8 cellular contexts compared by ENCODE assay signal in the genomic region with DNA sequence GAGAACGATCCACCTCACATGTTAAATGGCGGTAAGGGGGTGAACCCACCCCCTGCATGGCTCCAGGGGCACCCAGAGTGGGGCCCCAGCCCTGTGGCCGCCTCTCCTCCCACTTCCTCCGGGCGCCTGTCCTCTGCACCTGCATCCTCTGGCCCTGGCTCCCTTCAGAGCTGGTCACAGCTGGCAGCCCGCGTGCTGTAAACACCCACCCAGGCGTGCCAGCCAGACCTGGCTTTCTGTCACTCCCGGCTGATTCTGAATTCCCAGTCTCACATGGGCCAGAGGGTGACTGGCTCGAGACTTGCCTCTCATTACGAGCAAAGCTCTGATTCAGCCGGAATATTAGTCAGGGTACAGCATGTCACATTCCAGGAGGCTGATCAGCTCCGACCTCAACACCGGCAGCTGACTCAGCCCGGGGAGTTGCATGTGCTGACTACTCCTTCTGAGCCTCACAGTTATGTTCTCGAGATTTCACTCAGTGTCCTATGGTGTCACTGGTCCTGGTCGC.
A peak's percentile ranks its signal among the peaks of the same experiment; 100 is the strongest.
DNase-seq lines count a peak whose midpoint lies in the region; ATAC-seq and TF ChIP-seq lines count a peak whose summit lies in the region.

No MANE protein-coding gene starts in this region.

- H3K4me1 ChIP-seq in BLaER1 (peaks cover 88% of the 10 kb centered on the region), esophagus muscularis mucosa (peaks cover 23 to 30% (median 24%) of the 10 kb centered on the region in 4 donors), upper lobe of left lung (peaks cover 27 to 57% (median 49%) of the 10 kb centered on the region in 4 donors)

- H3K27me3 ChIP-seq in BLaER1 = no peaks in the 10 kb centered on the region
- H3K27me3 ChIP-seq in esophagus muscularis mucosa = no peaks in the 10 kb centered on the region
- no peaks in the 10 kb centered on the region for H3K27me3 ChIP-seq in upper lobe of left lung

- TF ChIP-seq POLR2A in esophagus muscularis mucosa (IDR thresholded peaks at IDR 0.05; ENCODE audit: low read depth) (peak; percentile 4), upper lobe of left lung (IDR thresholded peaks at IDR 0.05) (peak in 1 of 4 donors; percentile 81)

- H3K36me3 ChIP-seq in BLaER1 (peaks cover 46% of the 10 kb centered on the region), esophagus muscularis mucosa (no peaks in the 10 kb centered on the region), upper lobe of left lung (no peaks in the 10 kb centered on the region)

- intact Hi-C loops in esophagus muscularis mucosa (cut with DNase I) = no loop called here

- peak overlapping the region; percentile 89 for H3K4me2 ChIP-seq in BLaER1

- H3K27me3 Mint-ChIP-seq in nephron (ENCODE audit: low read depth) (peaks cover 25% of the 10 kb centered on the region), glutamatergic neuron (ENCODE audit: unreplicated experiment) (peaks cover 9% of the 10 kb centered on the region)

- H3K36me3 Mint-ChIP-seq in nephron (ENCODE audit: low read depth) (no peaks in the 10 kb centered on the region), glutamatergic neuron (ENCODE audit: unreplicated experiment) (no peaks in the 10 kb centered on the region)

- peaks cover 62% of the 10 kb centered on the region for H4K20me1 ChIP-seq in BLaER1

- H3K9me3 Mint-ChIP-seq in nephron = peaks cover 16% of the 10 kb centered on the region
- peaks cover 2% of the 10 kb centered on the region for H3K9me3 Mint-ChIP-seq in glutamatergic neuron (ENCODE audit: unreplicated experiment)

- peak; percentile 95 for DNase-seq in esophagus muscularis mucosa (ENCODE audit: extremely low spot score)
- DNase-seq in upper lobe of left lung = peak; percentile 83 to 95
- DNase-seq in glutamatergic neuron = no peak

- H3K9ac ChIP-seq in BLaER1 = peak overlapping the region; percentile 34; the same call in 1 of the 2 replicates

- H3K27ac Mint-ChIP-seq in nephron (peak overlapping the region in 2 of 3 experiments; percentile 50 to 75), glutamatergic neuron (ENCODE audit: unreplicated experiment) (no peak overlapping the region)

- H3K9me3 ChIP-seq in BLaER1 (peaks cover 35% of the 10 kb centered on the region), esophagus muscularis mucosa (peaks cover 0 to 12% (median 6%) of the 10 kb centered on the region in 4 donors), upper lobe of left lung (peaks cover 0 to 7% (median 2%) of the 10 kb centered on the region in 4 donors)

- peaks cover 5% of the 10 kb centered on the region for H3K4me1 Mint-ChIP-seq in nephron
- no peaks in the 10 kb centered on the region for H3K4me1 Mint-ChIP-seq in glutamatergic neuron (ENCODE audit: low read depth, unreplicated experiment)

- WGBS in esophagus muscularis mucosa = 28% methylated on average over 13 of the region's 17 CpGs
- WGBS in upper lobe of left lung, 2 donors = 40 to 60% methylated on average over 1 to 17 of the region's 17 CpGs

- H3K27ac ChIP-seq in BLaER1 = peak overlapping the region; percentile 75
- peak overlapping the region; percentile 67 to 83 (median 78) for H3K27ac ChIP-seq in esophagus muscularis mucosa (replicated peaks in 1 of 4)
- peak overlapping the region; percentile 82 to 99 (median 91) for H3K27ac ChIP-seq in upper lobe of left lung

- peak overlapping the region; percentile 22; the same call in 1 of the 2 replicates for H3K4me3 ChIP-seq in BLaER1
- H3K4me3 ChIP-seq in esophagus muscularis mucosa = no peak overlapping the region
- no peak overlapping the region for H3K4me3 ChIP-seq in upper lobe of left lung

- ATAC-seq in HG02642 (IDR thresholded peaks at IDR 0.05; ENCODE audit: poor library complexity, unreplicated experiment) (peak; percentile 42), upper lobe of left lung (ENCODE audit: low FRiP score in 2 of 2) (peak; percentile 88), GM19463 (IDR thresholded peaks at IDR 0.05; ENCODE audit: unreplicated experiment) (no peak)
- peak; percentile 89 to 92 for ATAC-seq in activated CD4-positive, CD25-positive, alpha-beta regulatory T cell treated with anti-CD3 and anti-CD28 coated beads, Interleukin-2, amount 50 U/mL, for 24 hours

- TF ChIP-seq CTCF in esophagus muscularis mucosa (IDR thresholded peaks at IDR 0.05) (no peak), nephron (IDR thresholded peaks at IDR 0.05; ENCODE audit: unreplicated experiment in 3 of 3) (no peak), upper lobe of left lung (IDR thresholded peaks at IDR 0.05) (no peak), glutamatergic neuron (IDR thresholded peaks at IDR 0.05; ENCODE audit: partially characterized antibody, unreplicated experiment) (no peak)

- peak; percentile 82 for TF ChIP-seq EP300 in esophagus muscularis mucosa (IDR thresholded peaks at IDR 0.05)
- peak; percentile 64 to 99 (median 81) for TF ChIP-seq EP300 in upper lobe of left lung (IDR thresholded peaks at IDR 0.05)

- H3K4me3 Mint-ChIP-seq in nephron = no peak overlapping the region
- no peak overlapping the region for H3K4me3 Mint-ChIP-seq in glutamatergic neuron (ENCODE audit: unreplicated experiment)
